ENCODE assay signal across 8 cellular contexts in genomic region chr17:58324409-58325288, GRCh38. TPM values are rescaled to one million over a fixed set of nuclear protein-coding genes. Genes with fewer than 3 reads are reported as not detected.
A peak's percentile ranks its signal among the peaks of the same experiment; 100 is the strongest.
DNase-seq lines count a peak whose midpoint lies in the region; ATAC-seq and TF ChIP-seq lines count a peak whose summit lies in the region.

No MANE protein-coding gene starts in this region.

- DNase-seq in NCI-H345 (lab: John Stamatoyannopoulos, UW) = peak; percentile 12
- DNase-seq in NCI-H345 treated with DMSO at 0.1 percent for 48 hours (lab: John Stamatoyannopoulos, UW; ENCODE audit: unreplicated experiment) = no peak
- DNase-seq in T-helper 17 cell = no peak
- DNase-seq in effector CD4-positive, alpha-beta T cell = no peak

- no peaks in the 10 kb centered on the region for H3K27me3 ChIP-seq in gastroesophageal sphincter
- no peaks in the 10 kb centered on the region for H3K27me3 ChIP-seq in parathyroid adenoma (ENCODE audit: control insufficient read depth, insufficient read depth, low read length)

- no peak for TF ChIP-seq EP300 in gastroesophageal sphincter (IDR thresholded peaks at IDR 0.05)

- H3K4me3 ChIP-seq in gastroesophageal sphincter = peak overlapping the region; percentile 60 to 83
- peak overlapping the region; percentile 82 for H3K4me3 ChIP-seq in parathyroid adenoma (ENCODE audit: low read depth, low read length)

- peak overlapping the region; percentile 100 for H2AFZ ChIP-seq in parathyroid adenoma

- peak in 1 of 2 donors; percentile 34 for TF ChIP-seq POLR2A in gastroesophageal sphincter (IDR thresholded peaks at IDR 0.05)

- WGBS in gastroesophageal sphincter (ENCODE audit: low coverage in 1 of 2), 2 donors = 0% methylated on average over 10 of the region's 66 CpGs; no CpG with 5 or more reads in 1 of the 2 donors

- peak overlapping the region; percentile 67 for H3K27ac Mint-ChIP-seq in T-helper 17 cell

- H3K36me3 ChIP-seq in gastroesophageal sphincter (peaks cover 0 to 28% of the 10 kb centered on the region in 2 donors), parathyroid adenoma (ENCODE audit: control insufficient read depth, insufficient read depth, low read length) (no peaks in the 10 kb centered on the region)

- peak in 1 of 4 experiments; percentile 5 for TF ChIP-seq CTCF in gastroesophageal sphincter (IDR thresholded peaks at IDR 0.05)
- no peak for TF ChIP-seq CTCF in parathyroid adenoma (IDR thresholded peaks at IDR 0.05)

- no peaks in the 10 kb centered on the region for H3K27me3 Mint-ChIP-seq in T-helper 17 cell

- H3K9ac ChIP-seq in parathyroid adenoma = peak overlapping the region; percentile 93

- ATAC-seq in T-helper 17 cell (no peak), gastroesophageal sphincter (peak; percentile 80), GM18520 (IDR thresholded peaks at IDR 0.05; ENCODE audit: unreplicated experiment) (no peak), HG02884 (IDR thresholded peaks at IDR 0.05; ENCODE audit: unreplicated experiment) (no peak)

- peaks cover 0 to 40% (median 8%) of the 10 kb centered on the region in 3 donors for H3K4me1 ChIP-seq in gastroesophageal sphincter
- peaks cover 9% of the 10 kb centered on the region for H3K4me1 ChIP-seq in parathyroid adenoma

- H3K9me3 ChIP-seq in T-helper 17 cell (ENCODE audit: control insufficient read depth, low read length, poor library complexity, severe bottlenecking) (no peaks in the 10 kb centered on the region), gastroesophageal sphincter (no peaks in the 10 kb centered on the region), parathyroid adenoma (ENCODE audit: control insufficient read depth, low read length) (no peaks in the 10 kb centered on the region)

- no peaks in the 10 kb centered on the region for H3K79me2 ChIP-seq in parathyroid adenoma

- H3K4me1 Mint-ChIP-seq in T-helper 17 cell = peaks cover 47% of the 10 kb centered on the region

- peak overlapping the region in 3 of 4 donors; percentile 69 to 79 (median 79) for H3K27ac ChIP-seq in gastroesophageal sphincter
- H3K27ac ChIP-seq in parathyroid adenoma = peak overlapping the region; percentile 56

- H3K4me2 ChIP-seq in parathyroid adenoma (ENCODE audit: low read length) = peak overlapping the region; percentile 97

- no peak overlapping the region for H3K4me3 Mint-ChIP-seq in T-helper 17 cell

- H3K36me3 Mint-ChIP-seq in T-helper 17 cell (ENCODE audit: low read depth) = peaks cover 7% of the 10 kb centered on the region

RNA-seq across cellular contexts. Expression of gene TSPOAP1, which starts 3.9 kb away (rescaled TPM):
- total RNA-seq in T-helper 17 cell (10 to 100 TPM; 30.5 to 32.8 TPM), gastroesophageal sphincter (10 to 100 TPM in 3 of 4 donors, 1 to 10 TPM in 1; 7.4 to 44.8 (median 23.0) TPM)

RNA-seq across cellular contexts. Expression of gene SUPT4H1, which starts 27.4 kb away (rescaled TPM):
- 10 to 100 TPM; 41.3 to 50.6 TPM for total RNA-seq in T-helper 17 cell
- 10 to 100 TPM; 40.1 to 55.4 (median 45.1) TPM for total RNA-seq in gastroesophageal sphincter

RNA-seq across cellular contexts. Expression of gene MPO, which starts 43.9 kb away (rescaled TPM):
- total RNA-seq in T-helper 17 cell (under 1 TPM in 1 of 2 donors, not detected in 1; 0.07 TPM), gastroesophageal sphincter (1 to 10 TPM in 1 of 4 donors, not detected in 3; 1.6 TPM)
